8 cellular contexts compared by ENCODE assay signal in the genomic region with DNA sequence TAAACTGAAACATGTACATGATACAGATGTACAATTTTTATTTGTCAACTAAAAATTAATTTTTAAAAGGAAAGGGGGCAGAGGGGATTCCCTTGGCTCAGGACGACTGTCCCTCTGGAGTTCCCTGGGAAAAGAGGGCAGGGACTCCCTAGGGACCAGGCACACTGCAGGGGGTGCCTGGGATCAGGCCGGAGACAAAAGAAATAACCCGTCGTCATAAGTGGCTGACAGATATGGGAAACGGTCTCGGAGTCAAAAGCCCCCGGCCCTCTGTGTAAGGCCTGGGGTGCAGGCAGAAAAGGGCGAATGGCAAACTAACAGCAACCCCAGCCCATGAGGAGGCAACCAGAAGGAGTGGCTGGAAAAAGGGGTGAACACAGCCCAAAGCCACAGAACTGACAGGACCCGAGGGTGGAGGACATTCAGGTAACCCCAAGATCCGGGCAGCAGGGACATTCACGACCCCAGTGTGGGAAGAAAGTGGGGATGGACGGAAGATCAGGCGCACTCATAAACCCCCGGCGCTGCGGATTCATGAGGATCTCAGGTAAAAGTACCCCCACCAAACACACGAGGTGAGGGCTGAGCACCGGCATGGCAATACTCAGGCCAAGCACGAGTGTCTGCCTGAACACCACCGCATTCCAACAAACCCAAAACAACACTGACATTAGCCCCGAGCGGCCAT. TPM values are rescaled to one million over a fixed set of nuclear protein-coding genes. Genes with fewer than 3 reads are reported as not detected.
DNase-seq lines count a peak whose midpoint lies in the region; ATAC-seq and TF ChIP-seq lines count a peak whose summit lies in the region.

No MANE protein-coding gene starts in this region.

- TF ChIP-seq POLR2A in esophagus muscularis mucosa (IDR thresholded peaks at IDR 0.05; ENCODE audit: low read depth): no peak
- TF ChIP-seq POLR2A in GM18505 (IDR thresholded peaks at IDR 0.05; ENCODE audit: borderline replicate concordance, extremely low read depth, insufficient read depth, insufficient read length): no peak

- H3K27me3 ChIP-seq in AG04450 (ENCODE audit: control insufficient read depth, insufficient read depth, low read length): no peaks in the 10 kb centered on the region
- no peaks in the 10 kb centered on the region for H3K27me3 ChIP-seq in Panc1 (ENCODE audit: control insufficient read depth, insufficient read depth, low read length)
- H3K27me3 ChIP-seq in esophagus muscularis mucosa: no peaks in the 10 kb centered on the region
- no peaks in the 10 kb centered on the region for H3K27me3 ChIP-seq in neutrophil

- no peak overlapping the region for H3K4me3 Mint-ChIP-seq in activated CD4-positive, alpha-beta T cell treated with anti-CD3 and anti-CD28 coated beads for 36 hours

- BruUV-seq in Panc1 (replicated peaks; lab: Mats Ljungman, UMichigan): no TSS peak

- ATAC-seq in Panc1: no peak
- ATAC-seq in GM18505 (IDR thresholded peaks at IDR 0.05; ENCODE audit: unreplicated experiment): no peak
- no peak for ATAC-seq in stimulated activated naive CD8-positive, alpha-beta T cell treated with anti-CD3 and anti-CD28 coated beads, Interleukin-15, Interleukin-2, amounts not matched to agents 100 U/mL and 50 U/mL, for 24 hours
- no peak for ATAC-seq in activated CD4-positive, alpha-beta T cell treated with anti-CD3 and anti-CD28 coated beads for 36 hours

- TF ChIP-seq CTCF in AG04450 (IDR thresholded peaks at IDR 0.05; ENCODE audit: low read depth, low read length) (no peak), Panc1 (IDR thresholded peaks at IDR 0.05) (no peak), esophagus muscularis mucosa (IDR thresholded peaks at IDR 0.05) (no peak), neutrophil (IDR thresholded peaks at IDR 0.05) (no peak)

- H3K9me3 Mint-ChIP-seq in activated CD4-positive, alpha-beta T cell treated with anti-CD3 and anti-CD28 coated beads for 36 hours (ENCODE audit: low read depth): no peaks in the 10 kb centered on the region

- H3K36me3 Mint-ChIP-seq in activated CD4-positive, alpha-beta T cell treated with anti-CD3 and anti-CD28 coated beads for 36 hours (ENCODE audit: low read depth): peaks cover 24% of the 10 kb centered on the region

- no peaks in the 10 kb centered on the region for H3K27me3 Mint-ChIP-seq in activated CD4-positive, alpha-beta T cell treated with anti-CD3 and anti-CD28 coated beads for 36 hours

- 65% methylated on average over 20 of the region's 22 CpGs for WGBS in esophagus muscularis mucosa

- no peaks in the 10 kb centered on the region; the same call in 1 of the 2 replicates for H3K9me3 ChIP-seq in AG04450 (ENCODE audit: control insufficient read depth, insufficient read depth, low read length)
- H3K9me3 ChIP-seq in Panc1 (ENCODE audit: control insufficient read depth, insufficient read depth, low read depth, low read length): no peaks in the 10 kb centered on the region
- H3K9me3 ChIP-seq in esophagus muscularis mucosa: no peaks in the 10 kb centered on the region
- H3K9me3 ChIP-seq in neutrophil: no peaks in the 10 kb centered on the region

- H3K4me1 ChIP-seq in Panc1 (ENCODE audit: control insufficient read depth, insufficient read depth, low read length) (peaks cover 20% of the 10 kb centered on the region), esophagus muscularis mucosa (peaks cover 83 to 100% (median 94%) of the 10 kb centered on the region in 4 donors), neutrophil (ENCODE audit: control insufficient read depth in 1 of 2, insufficient read depth in 1 of 2, low read depth in 1 of 2, low read length in 1 of 2) (peaks cover 59 to 64% of the 10 kb centered on the region in 2 experiments)

- H3K4me1 Mint-ChIP-seq in activated CD4-positive, alpha-beta T cell treated with anti-CD3 and anti-CD28 coated beads for 36 hours: peaks cover 54% of the 10 kb centered on the region

- DNase-seq in AG04450 (ENCODE audit: low read depth, low spot score) (no peak), Panc1 (ENCODE audit: low read depth, low spot score) (no peak), esophagus muscularis mucosa (ENCODE audit: extremely low spot score) (no peak)
- no peak for DNase-seq in stimulated activated naive CD8-positive, alpha-beta T cell treated with anti-CD3 and anti-CD28 coated beads, Interleukin-15, Interleukin-2, amounts not matched to agents 100 U/mL and 50 U/mL, for 24 hours
- no peak for DNase-seq in activated CD4-positive, alpha-beta T cell treated with anti-CD3 and anti-CD28 coated beads for 36 hours
- no peak for DNase-seq in stimulated activated CD4-positive, alpha-beta T cell treated with anti-CD3 and anti-CD28 coated beads, Interleukin-4, amount 100 ng/mL, for 4 hours

- POLR2A ChIA-PET in AG04450 (lab: Yijun Ruan, JAX) (interaction anchor here (1.6 kb wide), 1 partner anchor 338 kb away, joined by 3 read pairs; no protein-coding TSS in a partner anchor), Panc1 (lab: Charles Lee) (no interaction called here)
- POLR2A ChIA-PET in activated CD4-positive, alpha-beta T cell treated with anti-CD3 and anti-CD28 coated beads for 36 hours (lab: Charles Lee): interaction anchor here (0.6 kb wide), 1 partner anchor 490 kb away, joined by 4 read pairs; no protein-coding TSS in a partner anchor

- H3K36me3 ChIP-seq in Panc1 (ENCODE audit: control insufficient read depth, insufficient read depth, low read length): no peaks in the 10 kb centered on the region
- H3K36me3 ChIP-seq in esophagus muscularis mucosa: peaks cover 17 to 35% (median 22%) of the 10 kb centered on the region in 4 donors
- H3K36me3 ChIP-seq in neutrophil: peaks cover 21% of the 10 kb centered on the region

- CTCF ChIA-PET in AG04450 (lab: Charles Lee): interaction anchor here (2.7 kb wide), 2 partner anchors 13 to 55 kb away, joined by 11 to 17 read pairs; no protein-coding TSS in a partner anchor
- CTCF ChIA-PET in Panc1 (lab: Charles Lee): no interaction called here
- CTCF ChIA-PET in activated CD4-positive, alpha-beta T cell treated with anti-CD3 and anti-CD28 coated beads for 36 hours (lab: Charles Lee): no interaction called here

- no peak overlapping the region for H3K27ac Mint-ChIP-seq in activated CD4-positive, alpha-beta T cell treated with anti-CD3 and anti-CD28 coated beads for 36 hours

- H3K27ac ChIP-seq in AG04450 (ENCODE audit: low read depth, low read length) (peak overlapping the region; percentile 95), Panc1 (ENCODE audit: low read length) (peak overlapping the region; percentile 17; the same call in 1 of the 2 replicates), esophagus muscularis mucosa (replicated peaks in 1 of 4) (peak overlapping the region; percentile 85 to 93 (median 89)), neutrophil (peak overlapping the region; percentile 89)

- in situ Hi-C loops in Panc1 (cut with HindIII; ENCODE audit: low pct_unique_long_range_greater_than_20kb, low sequenced_read_pairs): no loop called here

- intact Hi-C loops in Panc1 (cut with micrococcal nuclease; ENCODE audit: unreplicated experiment): no loop called here
- intact Hi-C loops in esophagus muscularis mucosa (cut with DNase I): loop anchor here (10.0 kb wide), 1 partner anchor 228 kb away; no protein-coding TSS in a partner anchor
- intact Hi-C loops in activated CD4-positive, alpha-beta T cell treated with anti-CD3 and anti-CD28 coated beads for 36 hours (cut with DNase I, micrococcal nuclease): no loop called here

- peak overlapping the region; percentile 46 for H3K4me3 ChIP-seq in AG04450 (ENCODE audit: low read depth, low read length)
- no peak overlapping the region for H3K4me3 ChIP-seq in Panc1 (ENCODE audit: low read depth in 2 of 2, low read length in 2 of 2)
- H3K4me3 ChIP-seq in esophagus muscularis mucosa: peak overlapping the region; percentile 33 to 46 (median 40)
- peak overlapping the region; percentile 56 to 58 for H3K4me3 ChIP-seq in neutrophil (ENCODE audit: low read depth in 1 of 2, low read length in 1 of 2)

- TF ChIP-seq EP300 in esophagus muscularis mucosa (IDR thresholded peaks at IDR 0.05): no peak

RNA-seq across cellular contexts. Expression of gene MLLT1, which starts 6.7 kb away (rescaled TPM):
- polyA plus RNA-seq in AG04450 (2011; rRNA removed): 12.3 and 15.3 TPM in 2 replicates
- 17.5 and 18.0 TPM in 2 replicates for polyA minus RNA-seq in AG04450 (2011; rRNA and poly(A)+ RNA removed)
- 58.3 TPM for total RNA-seq in Panc1 (2021; ENCODE audit: unreplicated experiment)
- polyA plus RNA-seq in Panc1 (2012; ENCODE audit: insufficient read length): 42.1 TPM
- total RNA-seq in esophagus muscularis mucosa: 10 to 100 TPM; 21.5 to 46.9 (median 33.4) TPM
- 10 to 100 TPM; 45.0 to 46.6 TPM for total RNA-seq in activated CD4-positive, alpha-beta T cell treated with anti-CD3 and anti-CD28 coated beads for 36 hours

Comparison
In these comparisons a context has a peak if more than half of its experiments do, and no peak if none do; other contexts are left out.
1. H3K27ac ChIP-seq: peak in every context shown above with its lines; median percentile 95 in AG04450; 89 in esophagus muscularis mucosa; 89 in neutrophil; 17 in Panc1.
2. H3K4me3 ChIP-seq: peak in AG04450 (single experiment), esophagus muscularis mucosa (4 of 4) and neutrophil (2 of 2); none in Panc1 (0 of 2).